ENCODE assay signal across 15 cellular contexts in genomic region chr2:64982311-64982857, GRCh38. TPM values are rescaled to one million over a fixed set of nuclear protein-coding genes. Genes with fewer than 3 reads are reported as not detected.
DNase-seq lines count a peak whose midpoint lies in the region; ATAC-seq and TF ChIP-seq lines count a peak whose summit lies in the region.
"Had no signal": no experiment of that assay in that cellular context is flagged by ENCODE, and none has a peak within 500 bp of the region (broad histone marks: within the 10 kb centered on the region; RNA-seq: fewer than 3 reads in every experiment).

No MANE protein-coding gene starts in this region.

- WGBS in adrenal gland, 4 donors, result 72 to 74% (median 73%) methylated on average over 2 of the region's 2 CpGs

- H3K4me3 ChIP-seq in adrenal gland, result no peak overlapping the region
- H3K4me3 ChIP-seq in HAP-1, result no peak overlapping the region

- CTCF ChIA-PET in activated CD4-positive, alpha-beta memory T cell treated with anti-CD3 and anti-CD28 coated beads, Interleukin-2, amount 10 ng/mL, durations not matched to agents 7 days and 5 days (lab: Charles Lee), result interaction anchor here (1.3 kb wide), 2 partner anchors 9 to 65 kb away, joined by 3 to 5 read pairs; no protein-coding TSS in a partner anchor

- intact Hi-C loops in adrenal gland (cut with DNase I), result no loop called here

- no peak overlapping the region for H3K27ac ChIP-seq in adrenal gland

- peaks cover 82% of the 10 kb centered on the region for H3K4me1 Mint-ChIP-seq in activated CD4-positive, alpha-beta memory T cell treated with anti-CD3 and anti-CD28 coated beads, Interleukin-2, amount 10 ng/mL, durations not matched to agents 7 days and 5 days

- peaks cover 6 to 16% of the 10 kb centered on the region in 2 donors for H3K4me1 ChIP-seq in adrenal gland (replicated peaks in 1 of 2)
- no peaks in the 10 kb centered on the region for H3K4me1 ChIP-seq in HAP-1

- H3K27me3 Mint-ChIP-seq in activated CD4-positive, alpha-beta memory T cell treated with anti-CD3 and anti-CD28 coated beads, Interleukin-2, amount 10 ng/mL, durations not matched to agents 7 days and 5 days, result peaks cover 4% of the 10 kb centered on the region
- H3K27me3 Mint-ChIP-seq: CD4-positive, alpha-beta memory T cell had no signal

- no peak overlapping the region for H3K4me3 Mint-ChIP-seq in activated CD4-positive, alpha-beta memory T cell treated with anti-CD3 and anti-CD28 coated beads, Interleukin-2, amount 10 ng/mL, durations not matched to agents 7 days and 5 days
- H3K4me3 Mint-ChIP-seq: CD4-positive, alpha-beta memory T cell had no signal

- H3K9me3 ChIP-seq in adrenal gland (replicated peaks in 1 of 3) (no peaks in the 10 kb centered on the region), HAP-1 (no peaks in the 10 kb centered on the region)

- DNase-seq in activated CD4-positive, alpha-beta memory T cell treated with anti-CD3 and anti-CD28 coated beads, Interleukin-2, amount 10 ng/mL, durations not matched to agents 7 days and 5 days, result no peak
- no peak for DNase-seq in adrenal gland
- DNase-seq in HAP-1 (ENCODE audit: low spot score in 2 of 2), result no peak
- DNase-seq: amygdala; CD4-positive, alpha-beta memory T cell; head of caudate nucleus; left ventricle myocardium superior; NCI-H2171; stimulated activated CD4-positive, alpha-beta T cell treated with anti-CD3 and anti-CD28 coated beads, Interleukin-2, amount 100 ng/mL, for 48 hours had no signal

- no peak for TF ChIP-seq CTCF in adrenal gland (IDR thresholded peaks at IDR 0.05)

- no peak for TF ChIP-seq POLR2A in adrenal gland (IDR thresholded peaks at IDR 0.05)

- no peaks in the 10 kb centered on the region for H3K9me3 Mint-ChIP-seq in activated CD4-positive, alpha-beta memory T cell treated with anti-CD3 and anti-CD28 coated beads, Interleukin-2, amount 10 ng/mL, durations not matched to agents 7 days and 5 days
- H3K9me3 Mint-ChIP-seq: CD4-positive, alpha-beta memory T cell had no signal

- in situ Hi-C loops in HAP-1 (cut with MboI; ENCODE audit: low sequenced_read_pairs), result no loop called here

- ATAC-seq in GM18502 (IDR thresholded peaks at IDR 0.05; ENCODE audit: poor library complexity, unreplicated experiment), result peak; percentile 48
- peak; percentile 38 for ATAC-seq in GM19397 (IDR thresholded peaks at IDR 0.05; ENCODE audit: unreplicated experiment)
- ATAC-seq in HG03039 (IDR thresholded peaks at IDR 0.05; ENCODE audit: unreplicated experiment), result peak; percentile 49
- ATAC-seq in GM21423 (IDR thresholded peaks at IDR 0.05; ENCODE audit: unreplicated experiment), result no peak
- ATAC-seq in HG03457 (IDR thresholded peaks at IDR 0.05; ENCODE audit: unreplicated experiment), result no peak
- ATAC-seq: left ventricle myocardium superior had no signal

- H3K36me3 Mint-ChIP-seq in activated CD4-positive, alpha-beta memory T cell treated with anti-CD3 and anti-CD28 coated beads, Interleukin-2, amount 10 ng/mL, durations not matched to agents 7 days and 5 days (ENCODE audit: low read depth), result no peaks in the 10 kb centered on the region
- H3K36me3 Mint-ChIP-seq: CD4-positive, alpha-beta memory T cell had no signal

- POLR2A ChIA-PET in activated CD4-positive, alpha-beta memory T cell treated with anti-CD3 and anti-CD28 coated beads, Interleukin-2, amount 10 ng/mL, durations not matched to agents 7 days and 5 days (lab: Charles Lee), result interaction anchor here (1.2 to 1.6 kb wide), 5 partner anchors 8 to 65 kb away, joined by 3 to 6 read pairs (median 5); no protein-coding TSS in a partner anchor

- H3K36me3 ChIP-seq in adrenal gland (replicated peaks in 1 of 2) (no peaks in the 10 kb centered on the region), HAP-1 (replicated peaks) (no peaks in the 10 kb centered on the region)

- H3K27me3 ChIP-seq in adrenal gland (no peaks in the 10 kb centered on the region), HAP-1 (ENCODE audit: low read depth) (no peaks in the 10 kb centered on the region)

- H3K27ac Mint-ChIP-seq in activated CD4-positive, alpha-beta memory T cell treated with anti-CD3 and anti-CD28 coated beads, Interleukin-2, amount 10 ng/mL, durations not matched to agents 7 days and 5 days, result peak overlapping the region; percentile 53
- H3K27ac Mint-ChIP-seq: progenitor cell of endocrine pancreas had no signal

RNA-seq across cellular contexts. Expression of gene SLC1A4, which starts 6.8 kb away (rescaled TPM):
- total RNA-seq in activated CD4-positive, alpha-beta memory T cell treated with anti-CD3 and anti-CD28 coated beads, Interleukin-2, amount 10 ng/mL, durations not matched to agents 7 days and 5 days, result 10 to 100 TPM; 75.1 to 79.7 TPM
- total RNA-seq in adrenal gland, result 100 to 1,000 TPM in 2 of 8 donors, 10 to 100 TPM in 6; 40.5 to 124 (median 60.0) TPM
- polyA plus RNA-seq in adrenal gland, result 100 to 1,000 TPM in 1 of 3 donors, 10 to 100 TPM in 2; 13.0 to 196 (median 15.3) TPM

Comparison
In these comparisons a context has a peak if more than half of its experiments do, and no peak if none do; other contexts are left out.
1. ATAC-seq: peak in GM18502 (single experiment), GM19397 (single experiment) and HG03039 (single experiment); none in GM21423 (single experiment) and HG03457 (single experiment).